ENCODE assay signal across 8 cellular contexts in the genomic region with DNA sequence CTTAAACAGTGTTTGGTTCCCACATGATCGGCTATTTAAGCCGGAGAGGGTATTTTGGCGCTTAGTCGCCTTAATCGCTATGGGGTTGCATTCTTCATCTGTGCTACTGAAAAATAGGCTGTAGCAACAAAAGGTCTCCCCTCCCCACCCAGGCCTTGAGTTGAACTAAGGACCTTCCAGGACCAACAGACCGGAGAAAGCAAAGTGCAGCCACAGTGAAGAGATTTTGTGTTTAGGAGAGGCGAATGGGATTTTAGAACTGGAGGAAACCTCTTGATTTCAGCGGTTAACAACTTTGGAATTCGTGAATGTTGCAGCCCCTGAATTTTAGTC. TPM values are rescaled to one million over a fixed set of nuclear protein-coding genes. Genes with fewer than 3 reads are reported as not detected.
A peak's percentile ranks its signal among the peaks of the same experiment; 100 is the strongest.
DNase-seq lines count a peak whose midpoint lies in the region; ATAC-seq and TF ChIP-seq lines count a peak whose summit lies in the region.

No MANE protein-coding gene starts in this region.

- no peaks in the 10 kb centered on the region for H3K36me3 ChIP-seq in ectodermal cell (ENCODE audit: control insufficient read depth, insufficient read depth, low read length)

- ATAC-seq in naive B cell (ENCODE audit: low read depth in 2 of 2) (no peak), HG02798 (IDR thresholded peaks at IDR 0.05; ENCODE audit: poor library complexity, unreplicated experiment) (no peak), GM18858 (IDR thresholded peaks at IDR 0.05; ENCODE audit: unreplicated experiment) (no peak)

- H3K27me3 Mint-ChIP-seq in IgD-negative memory B cell (peaks cover 36% of the 10 kb centered on the region), naive B cell (peaks cover 49 to 70% (median 66%) of the 10 kb centered on the region in 3 donors)

- peak overlapping the region; percentile 71 for H3K4me3 ChIP-seq in AG04450 (ENCODE audit: low read depth, low read length)
- peak overlapping the region; percentile 88 for H3K4me3 ChIP-seq in ectodermal cell (ENCODE audit: insufficient read depth, low read depth, low read length)

- peak overlapping the region; percentile 45 to 89 (median 82) for H3K4me3 Mint-ChIP-seq in IgD-negative memory B cell
- H3K4me3 Mint-ChIP-seq in naive B cell = peak overlapping the region; percentile 21 to 90 (median 82)

- H3K27ac ChIP-seq in AG04450 (ENCODE audit: low read depth, low read length) (no peak overlapping the region), ectodermal cell (ENCODE audit: insufficient read depth, low read depth, low read length, poor library complexity, severe bottlenecking) (peak overlapping the region; percentile 70)

- WGBS in ectodermal cell, 2 experiments = 1% methylated on average over 9 of the region's 9 CpGs

- H3K27me3 ChIP-seq in AG04450 (ENCODE audit: control insufficient read depth, insufficient read depth, low read length) (no peaks in the 10 kb centered on the region), ectodermal cell (ENCODE audit: control insufficient read depth, insufficient read depth, low read length, poor library complexity, severe bottlenecking) (peaks cover 10% of the 10 kb centered on the region)

- TF ChIP-seq CTCF in AG04450 (IDR thresholded peaks at IDR 0.05; ENCODE audit: low read depth, low read length) = no peak

- no peaks in the 10 kb centered on the region for H3K36me3 Mint-ChIP-seq in IgD-negative memory B cell
- H3K36me3 Mint-ChIP-seq in naive B cell = no peaks in the 10 kb centered on the region

- POLR2A ChIA-PET in AG04450 (lab: Yijun Ruan, JAX) = interaction anchor here (0.9 kb wide), 1 partner anchor 33 kb away, joined by 4 read pairs; no protein-coding TSS in a partner anchor

- no peaks in the 10 kb centered on the region for H3K9me3 Mint-ChIP-seq in IgD-negative memory B cell
- no peaks in the 10 kb centered on the region for H3K9me3 Mint-ChIP-seq in naive B cell

- H3K9me3 ChIP-seq in AG04450 (ENCODE audit: control insufficient read depth, insufficient read depth, low read length) (no peaks in the 10 kb centered on the region; the same call in 1 of the 2 replicates), ectodermal cell (ENCODE audit: control insufficient read depth, low read length) (no peaks in the 10 kb centered on the region)

- H3K4me1 Mint-ChIP-seq in IgD-negative memory B cell (peaks cover 6 to 12% (median 11%) of the 10 kb centered on the region in 3 donors), naive B cell (peaks cover 4 to 18% (median 11%) of the 10 kb centered on the region in 3 donors)

- H3K27ac Mint-ChIP-seq in IgD-negative memory B cell (peak overlapping the region in 1 of 3 donors; percentile 18), naive B cell (no peak overlapping the region)

- DNase-seq in AG04450 (ENCODE audit: low read depth, low spot score) (no peak), naive B cell (no peak), globus pallidus (ENCODE audit: low spot score) (no peak), GM03348 (ENCODE audit: low spot score) (no peak)

- CTCF ChIA-PET in AG04450 (lab: Charles Lee) = interaction anchor here (0.7 to 4.7 kb wide), 6 partner anchors 13 to 301 kb away, joined by 3 to 39 read pairs (median 4); no protein-coding TSS in a partner anchor

- H3K4me1 ChIP-seq in ectodermal cell (ENCODE audit: control insufficient read depth, insufficient read depth, low read length) = peaks cover 23% of the 10 kb centered on the region

RNA-seq across cellular contexts. Expression of gene ITGA6, which starts 1.4 kb away (rescaled TPM):
- polyA plus RNA-seq in AG04450 (2011; rRNA removed) (14.8 and 17.9 TPM in 2 replicates), IgD-negative memory B cell (2.0 TPM), naive B cell (ENCODE audit: low read depth in 6 of 6) (under 1 TPM in 5 of 6 donors, not detected in 1; 0.36 to 0.74 (median 0.52) TPM)
- polyA minus RNA-seq in AG04450 (2011; rRNA and poly(A)+ RNA removed) = 19.8 and 20.8 TPM in 2 replicates
- 67.1 TPM for polyA plus RNA-seq in ectodermal cell (2013, experiment 1 of 4)
- 58.2 TPM for polyA plus RNA-seq in ectodermal cell (2013, experiment 2 of 4)
- 42.1 TPM for polyA plus RNA-seq in ectodermal cell (2013, experiment 3 of 4)
- 50.8 TPM for polyA plus RNA-seq in ectodermal cell (2013, experiment 4 of 4)
